In the genomic region with DNA sequence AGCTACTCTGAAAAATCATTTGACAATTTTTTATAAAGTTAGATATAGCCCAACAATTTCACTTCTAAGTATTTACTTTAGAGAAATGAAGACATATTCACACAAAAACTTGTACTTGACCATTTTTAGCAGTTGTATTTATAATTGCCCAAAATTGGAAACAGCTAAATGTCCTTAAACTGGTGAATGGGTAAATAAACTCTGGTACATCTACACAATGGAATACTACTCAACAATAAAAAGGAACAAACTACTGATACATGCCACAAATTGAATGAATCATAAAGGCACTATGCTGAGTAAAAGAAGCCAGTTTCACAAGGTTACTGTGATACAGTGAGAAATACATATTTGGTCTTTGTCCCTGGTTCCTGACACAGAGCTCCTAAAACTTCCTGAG, we compare ENCODE assay signal across 7 cellular contexts.
"Had no signal": no experiment of that assay in that cellular context is flagged by ENCODE, and none has a peak within 500 bp of the region (broad histone marks: within the 10 kb centered on the region; RNA-seq: fewer than 3 reads in every experiment).

No MANE protein-coding gene starts in this region.

- H3K9me3 ChIP-seq: HAP-1 had no signal

- H3K27ac ChIP-seq: KMS-11 had no signal

- H3K9ac ChIP-seq: KMS-11 had no signal

- H3K36me3 ChIP-seq: HAP-1 had no signal

- H3K4me1 ChIP-seq: HAP-1 had no signal

- ATAC-seq: HCT116 had no signal

- DNase-seq: GOT3, H7, IMR-90, KBM-7 had no signal

- H3K4me3 ChIP-seq: HAP-1 had no signal

- H3K4me2 ChIP-seq: KMS-11 had no signal
